In the genomic region with DNA sequence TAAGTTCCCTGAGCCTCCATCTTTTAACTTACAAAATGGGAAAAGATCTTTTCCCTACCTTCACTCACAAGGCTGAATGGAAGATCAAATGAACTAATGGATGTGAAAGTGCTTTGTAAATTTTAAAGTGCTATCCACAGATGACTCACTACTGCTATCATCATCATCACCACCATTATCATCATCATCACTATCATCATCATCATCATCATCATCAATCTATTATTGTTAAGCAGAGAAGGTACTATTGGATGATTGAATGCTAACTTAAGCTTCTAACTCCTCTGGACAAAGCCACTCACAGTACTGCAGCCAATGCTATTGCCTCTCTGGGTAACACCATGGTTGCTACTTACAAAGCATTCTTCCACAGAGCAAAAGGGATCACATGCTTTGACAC, we compare ENCODE assay signal across 1 cellular context.
TF ChIP-seq lines count a peak whose summit lies in the region.

No MANE protein-coding gene starts in this region.

TF ChIP-seq in HepG2, 621 proteins besides CTCF, POLR2A, EP300 and RAD21 (continued from another document):
- TF ChIP-seq TBL1XR1 (IDR thresholded peaks at IDR 0.05; ENCODE audit: borderline replicate concordance, low read length, partially characterized antibody) = no peak
TF ChIP-seq in HepG2: peak in this region for 1.
